8 cellular contexts compared by ENCODE assay signal in genomic region chr10:59991661-59992060, GRCh38.
A peak's percentile ranks its signal among the peaks of the same experiment; 100 is the strongest.
DNase-seq lines count a peak whose midpoint lies in the region; ATAC-seq, FAIRE-seq and TF ChIP-seq lines count a peak whose summit lies in the region.

No MANE protein-coding gene starts in this region.

- H3K4me1 ChIP-seq in pancreas, result no peaks in the 10 kb centered on the region

- no peak overlapping the region for H3K27ac Mint-ChIP-seq in endothelial cell (ENCODE audit: unreplicated experiment)

- H3K9me3 Mint-ChIP-seq in endothelial cell (ENCODE audit: unreplicated experiment), result no peaks in the 10 kb centered on the region

- intact Hi-C loops in pancreas (cut with DNase I), result no loop called here

- TF ChIP-seq CTCF in GM13976 (IDR thresholded peaks at IDR 0.05; ENCODE audit: borderline replicate concordance, control extremely low read depth, extremely low read depth, insufficient read depth, missing control alignments) (no peak), endothelial cell (IDR thresholded peaks at IDR 0.05; ENCODE audit: unreplicated experiment) (no peak), pancreas (IDR thresholded peaks at IDR 0.05) (no peak)

- DNase-seq in GM13976 (ENCODE audit: low spot score) (peak; percentile 23), NOMO-1 (lab: John Stamatoyannopoulos, UW; ENCODE audit: unreplicated experiment in 2 of 2) (peak; percentile 66 to 93), endothelial cell (ENCODE audit: low spot score) (peak; percentile 4), pancreas (peak in 4 of 6 donors; percentile 28 to 56 (median 45)), SHP77 treated with DMSO at 0.1 percent for 48 hours (lab: John Stamatoyannopoulos, UW) (no peak)
- DNase-seq in activated effector memory CD4-positive, alpha-beta T cell treated with anti-CD3 and anti-CD28 coated beads, Interleukin-2, amount 50 U/mL, for 16 hours, result no peak

- in situ Hi-C loops in GM13976 (cut with MboI; ENCODE audit: low sequenced_read_pairs, unreplicated experiment), result no loop called here

- FAIRE-seq in pancreas (lab: Jason Lieb, UNC), result no peak

- H3K36me3 Mint-ChIP-seq in endothelial cell (ENCODE audit: low read depth, unreplicated experiment), result no peaks in the 10 kb centered on the region

- H3K27me3 Mint-ChIP-seq in endothelial cell (ENCODE audit: unreplicated experiment), result no peaks in the 10 kb centered on the region

- H3K4me1 Mint-ChIP-seq in endothelial cell (ENCODE audit: unreplicated experiment), result peaks cover 5% of the 10 kb centered on the region

- H3K27ac ChIP-seq in pancreas, result peak overlapping the region in 2 of 4 donors; percentile 70 to 73

- H3K4me3 Mint-ChIP-seq in endothelial cell (ENCODE audit: unreplicated experiment), result no peak overlapping the region

- WGBS in pancreas, 2 donors, result 39 to 43% methylated on average over 3 of the region's 3 CpGs

- H3K9me3 ChIP-seq in pancreas, result no peaks in the 10 kb centered on the region

- H3K36me3 ChIP-seq in pancreas, result no peaks in the 10 kb centered on the region

- H3K4me3 ChIP-seq in pancreas, result no peak overlapping the region

- H3K27me3 ChIP-seq in pancreas, result no peaks in the 10 kb centered on the region

- ATAC-seq in HG03469 (IDR thresholded peaks at IDR 0.05; ENCODE audit: unreplicated experiment) (peak; percentile 96), pancreas (peak; percentile 82 to 97 (median 91)), GM21528 (IDR thresholded peaks at IDR 0.05; ENCODE audit: low FRiP score, unreplicated experiment) (no peak)

Comparison
In these comparisons a context has a peak if more than half of its experiments do, and no peak if none do; other contexts are left out.
1. DNase-seq: peak in GM13976 (single experiment), NOMO-1 (2 of 2), endothelial cell (single experiment) and pancreas (4 of 6); none in SHP77 treated with DMSO at 0.1 percent for 48 hours (single experiment) and activated effector memory CD4-positive, alpha-beta T cell treated with anti-CD3 and anti-CD28 coated beads, Interleukin-2, amount 50 U/mL, for 16 hours (single experiment).